Comparison of ENCODE assay signal across 22 cellular contexts in genomic region chr4:17763931-17764330, GRCh38. TPM values are rescaled to one million over a fixed set of nuclear protein-coding genes. Genes with fewer than 3 reads are reported as not detected.
A peak's percentile ranks its signal among the peaks of the same experiment; 100 is the strongest.
DNase-seq lines count a peak whose midpoint lies in the region; ATAC-seq lines count a peak whose summit lies in the region.
"Had no signal": no experiment of that assay in that cellular context is flagged by ENCODE, and none has a peak within 500 bp of the region (broad histone marks: within the 10 kb centered on the region; RNA-seq: fewer than 3 reads in every experiment).

No MANE protein-coding gene starts in this region.

- peak; percentile 28 for DNase-seq in COLO829 (ENCODE audit: low spot score)
- peak; percentile 13 for DNase-seq in LHCN-M2 (ENCODE audit: low read depth)
- DNase-seq in NCI-H524 (lab: John Stamatoyannopoulos, UW): peak; percentile 70 to 82
- DNase-seq in foreskin melanocyte: peak; percentile 9
- no peak for DNase-seq in GM03348 (ENCODE audit: low spot score)
- no peak for DNase-seq in D341Med (ENCODE audit: low spot score)
- no peak for DNase-seq in EL
- DNase-seq: ACHN, AML-193, DMS153, GF-D8, HCEC 1CT, NCI-H1092 treated with DMSO at 0.1 percent for 48 hours, NCI-H146, NCI-H2081 treated with DMSO at 0.1 percent for 48 hours, NCI-H345, NCI-H748 treated with DMSO at 0.1 percent for 48 hours, PC-9, T-helper 17 cell had no signal

- no peak for ATAC-seq in esophagus mucosa
- ATAC-seq: GM12878, GM23338, T-helper 17 cell had no signal

RNA-seq across cellular contexts. Expression of gene FAM184B, which starts 17.5 kb away (rescaled TPM):
- total RNA-seq in LHCN-M2 (2014; rRNA removed) (not detected in 2 replicates), esophagus mucosa (0.16 TPM)
- not detected for polyA plus RNA-seq in LHCN-M2 (2012)
- total RNA-seq: PC-9, T-helper 17 cell had no signal
- polyA plus RNA-seq: GM12878 had no signal

RNA-seq across cellular contexts. Expression of gene DCAF16, which starts 46.6 kb away (rescaled TPM):
- total RNA-seq in LHCN-M2 (2014; rRNA removed) (13.7 and 17.7 TPM in 2 replicates), esophagus mucosa (17.7 TPM)
- 5.2 TPM for polyA plus RNA-seq in LHCN-M2 (2012)

RNA-seq across cellular contexts. Expression of gene NCAPG, which starts 46.8 kb away (rescaled TPM):
- total RNA-seq in LHCN-M2 (2014; rRNA removed) (83.7 and 84.6 TPM in 2 replicates), esophagus mucosa (13.3 TPM)
- 12.8 TPM for polyA plus RNA-seq in LHCN-M2 (2012)

Comparison
In these comparisons a context has a peak if more than half of its experiments do, and no peak if none do; other contexts are left out.
1. DNase-seq: peak in COLO829 (single experiment), LHCN-M2 (single experiment), NCI-H524 (2 of 2) and foreskin melanocyte (single experiment); none in GM03348 (single experiment), D341Med (single experiment) and EL (single experiment).